ENCODE assay signal across 16 cellular contexts in the genomic region with DNA sequence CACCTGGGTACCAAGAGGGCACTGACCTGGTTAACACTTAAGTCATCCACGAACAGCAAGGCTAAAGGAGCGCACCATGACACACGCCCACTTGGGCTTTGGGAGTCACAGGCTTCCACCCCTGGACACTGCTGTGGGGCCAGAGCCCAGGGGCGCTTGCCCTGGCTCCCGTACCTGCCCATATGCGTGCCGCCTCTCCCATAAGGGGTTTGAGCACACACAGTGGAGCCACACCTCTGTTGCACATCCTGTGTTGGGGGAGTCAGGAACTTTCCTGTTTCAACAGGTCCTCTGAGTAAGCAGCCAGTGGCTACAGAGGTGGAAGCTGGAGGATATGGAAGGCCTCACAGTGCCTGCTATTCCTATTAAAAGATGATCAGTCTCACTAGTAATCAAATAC.
"Had no signal": no experiment of that assay in that cellular context is flagged by ENCODE, and none has a peak within 500 bp of the region (broad histone marks: within the 10 kb centered on the region; RNA-seq: fewer than 3 reads in every experiment).

No MANE protein-coding gene starts in this region.

- H3K4me1 Mint-ChIP-seq: activated naive CD4-positive, alpha-beta T cell treated with anti-CD3 and anti-CD28 coated beads, Interleukin-2, amount 10 ng/mL, durations not matched to agents 7 days and 5 days had no signal

- H3K27me3 ChIP-seq: esophagus muscularis mucosa, neutrophil, tibial nerve had no signal

- ATAC-seq: activated T-helper 17 cell treated with anti-CD3 and anti-CD28 coated beads, Interleukin-2, amount 50 U/mL, for 72 hours; stimulated activated naive B cell treated with anti-CD40 and anti-IgM and Interleukin-4, amounts not matched to agents 10 μg/mL and 1 μg/mL and 100 μg/mL, for 72 hours had no signal

- H3K9ac ChIP-seq: SK-N-SH had no signal

- H3K27me3 Mint-ChIP-seq: activated T-helper 17 cell treated with anti-CD3 and anti-CD28 coated beads, Interleukin-2, amount 50 U/mL, for 72 hours; stimulated activated naive B cell treated with anti-CD40 and anti-IgM and Interleukin-4, amounts not matched to agents 10 μg/mL and 1 μg/mL and 100 μg/mL, for 72 hours had no signal

- H3K27ac ChIP-seq: neutrophil had no signal

- H3K27ac Mint-ChIP-seq: activated CD4-positive, alpha-beta T cell treated with anti-CD3 and anti-CD28 coated beads, Interleukin-2, amount 10 ng/mL, durations not matched to agents 7 days and 5 days; activated naive CD4-positive, alpha-beta T cell treated with anti-CD3 and anti-CD28 coated beads, Interleukin-2, amount 10 ng/mL, durations not matched to agents 7 days and 5 days; activated T-helper 17 cell treated with anti-CD3 and anti-CD28 coated beads, Interleukin-2, amount 50 U/mL, for 72 hours; dendritic cell treated with granulocyte-macrophage colony-stimulating factor and Interleukin-4, amounts not matched to agents 40 ng/mL and 50 ng/mL, for 4 days; naive B cell; stimulated activated naive B cell treated with anti-CD40 and anti-IgM and Interleukin-4, amounts not matched to agents 10 μg/mL and 1 μg/mL and 100 μg/mL, for 72 hours had no signal

- H3K36me3 Mint-ChIP-seq: activated naive CD4-positive, alpha-beta T cell treated with anti-CD3 and anti-CD28 coated beads, Interleukin-2, amount 10 ng/mL, durations not matched to agents 7 days and 5 days; naive B cell had no signal

- H3K9me3 Mint-ChIP-seq: activated CD4-positive, alpha-beta T cell treated with anti-CD3 and anti-CD28 coated beads, Interleukin-2, amount 10 ng/mL, durations not matched to agents 7 days and 5 days; activated naive CD4-positive, alpha-beta T cell treated with anti-CD3 and anti-CD28 coated beads, Interleukin-2, amount 10 ng/mL, durations not matched to agents 7 days and 5 days; activated T-helper 17 cell treated with anti-CD3 and anti-CD28 coated beads, Interleukin-2, amount 50 U/mL, for 72 hours; dendritic cell treated with granulocyte-macrophage colony-stimulating factor and Interleukin-4, amounts not matched to agents 40 ng/mL and 50 ng/mL, for 4 days; naive B cell; stimulated activated naive B cell treated with anti-CD40 and anti-IgM and Interleukin-4, amounts not matched to agents 10 μg/mL and 1 μg/mL and 100 μg/mL, for 72 hours had no signal

- H3K4me3 ChIP-seq: esophagus muscularis mucosa, tibial nerve had no signal

- H3K9me3 ChIP-seq: esophagus muscularis mucosa, neutrophil, SK-N-SH, tibial nerve had no signal

- H3K4me3 Mint-ChIP-seq: activated CD4-positive, alpha-beta T cell treated with anti-CD3 and anti-CD28 coated beads, Interleukin-2, amount 10 ng/mL, durations not matched to agents 7 days and 5 days; activated naive CD4-positive, alpha-beta T cell treated with anti-CD3 and anti-CD28 coated beads, Interleukin-2, amount 10 ng/mL, durations not matched to agents 7 days and 5 days; activated T-helper 17 cell treated with anti-CD3 and anti-CD28 coated beads, Interleukin-2, amount 50 U/mL, for 72 hours; dendritic cell treated with granulocyte-macrophage colony-stimulating factor and Interleukin-4, amounts not matched to agents 40 ng/mL and 50 ng/mL, for 4 days; naive B cell; stimulated activated naive B cell treated with anti-CD40 and anti-IgM and Interleukin-4, amounts not matched to agents 10 μg/mL and 1 μg/mL and 100 μg/mL, for 72 hours had no signal

- DNase-seq: activated CD4-positive, alpha-beta T cell treated with anti-CD3 and anti-CD28 coated beads, Interleukin-2, amount 10 ng/mL, durations not matched to agents 7 days and 5 days; activated CD4-positive, CD25-positive, alpha-beta regulatory T cell; activated naive CD4-positive, alpha-beta T cell treated with anti-CD3 and anti-CD28 coated beads, Interleukin-2, amount 10 ng/mL, durations not matched to agents 7 days and 5 days; activated T-cell treated with anti-CD3 and anti-CD28 coated beads for 4 hours; cerebellar nuclear complex; islet precursor cell; midbrain; naive B cell; SK-N-SH; stimulated activated naive B cell treated with anti-CD40 and anti-IgM and Interleukin-4, amounts not matched to agents 10 μg/mL and 1 μg/mL and 100 μg/mL, for 72 hours; T-helper 1 cell had no signal

- H3K36me3 ChIP-seq: esophagus muscularis mucosa, neutrophil, tibial nerve had no signal
